ENCODE assay signal across 9 cellular contexts in the genomic region with DNA sequence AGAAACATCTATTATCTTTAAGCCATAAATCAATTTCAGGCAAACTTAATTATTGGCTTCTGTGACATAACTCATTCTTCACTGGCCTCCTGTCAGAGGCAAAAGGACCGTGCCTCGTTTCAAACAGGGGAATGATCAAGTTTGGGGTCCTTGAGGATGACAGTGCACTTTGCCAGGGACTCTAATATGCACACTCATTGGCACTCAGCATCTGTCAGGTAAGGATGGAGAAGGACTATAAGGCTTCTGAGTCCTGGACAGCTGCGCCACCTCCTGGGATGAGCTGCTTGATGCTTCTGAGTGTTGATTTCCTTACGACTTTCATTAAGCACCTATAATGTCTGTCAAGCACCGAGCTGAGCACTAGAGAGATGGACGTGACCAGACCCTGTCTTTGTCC. TPM values are rescaled to one million over a fixed set of nuclear protein-coding genes. Genes with fewer than 3 reads are reported as not detected.
DNase-seq lines count a peak whose midpoint lies in the region; ATAC-seq and TF ChIP-seq lines count a peak whose summit lies in the region.
"Had no signal": no experiment of that assay in that cellular context is flagged by ENCODE, and none has a peak within 500 bp of the region (broad histone marks: within the 10 kb centered on the region; RNA-seq: fewer than 3 reads in every experiment).

No MANE protein-coding gene starts in this region.

- TF ChIP-seq CTCF in AG09309 (IDR thresholded peaks at IDR 0.05; ENCODE audit: control insufficient read depth, insufficient read depth, low read depth, low read length, missing control alignments) (peak; percentile 23), GM06990 (IDR thresholded peaks at IDR 0.05; ENCODE audit: insufficient read depth, low read length, poor library complexity, severe bottlenecking) (peak; percentile 58), epithelial cell of proximal tubule (conservative IDR thresholded peaks at IDR 0.05; ENCODE audit: low read depth, low read length) (peak; percentile 61), sigmoid colon (IDR thresholded peaks at IDR 0.05) (no peak)

- H3K4me3 ChIP-seq in AG09309 (ENCODE audit: control insufficient read depth, low read depth, low read length) (no peak overlapping the region), GM06990 (replicated peaks; ENCODE audit: low read depth, low read length) (no peak overlapping the region), epithelial cell of proximal tubule (ENCODE audit: low read depth, low read length) (no peak overlapping the region), sigmoid colon (no peak overlapping the region), GM23248 (no peak overlapping the region)
- H3K4me3 ChIP-seq: lung had no signal

- no peaks in the 10 kb centered on the region for H3F3A ChIP-seq in GM23248 (ENCODE audit: insufficient read depth)

- TF ChIP-seq POLR2A in sigmoid colon (IDR thresholded peaks at IDR 0.05), result no peak

- H3K27ac ChIP-seq in sigmoid colon, result no peak overlapping the region
- H3K27ac ChIP-seq in GM23248, result no peak overlapping the region

- ATAC-seq in HG03521 (IDR thresholded peaks at IDR 0.05; ENCODE audit: unreplicated experiment), result no peak

- no peaks in the 10 kb centered on the region for H3K79me2 ChIP-seq in GM23248 (ENCODE audit: insufficient read depth)

- in situ Hi-C loops in GM23248 (cut with MboI), result no loop called here

- DNase-seq in AG09309 (ENCODE audit: low read depth) (no peak), GM06990 (ENCODE audit: extremely low read depth, insufficient read length) (no peak), NCI-H524 (lab: John Stamatoyannopoulos, UW) (peak; percentile 55 to 82), epithelial cell of proximal tubule (ENCODE audit: low read depth) (peak; percentile 16), sigmoid colon (no peak), GM23248 (no peak), C1 segment of cervical spinal cord (lab: John Stamatoyannopoulos, UW) (no peak)

- no peaks in the 10 kb centered on the region for H4K20me1 ChIP-seq in GM23248 (ENCODE audit: insufficient read depth)

- no peak overlapping the region for H3K9ac ChIP-seq in GM23248

- no peak for TF ChIP-seq EP300 in sigmoid colon (IDR thresholded peaks at IDR 0.05)

- 16 to 39% methylated on average over 6 of the region's 6 CpGs for WGBS in sigmoid colon, 2 donors
- 44 to 48% methylated on average over 6 of the region's 6 CpGs for whole genome bisulfite sequencing in GM23248 (ENCODE audit: low coverage in 1 of 2, low lambda C conversion rate in 2 of 2, missing lambda C conversion rate in 2 of 2), 2 experiments

- H2AFZ ChIP-seq in GM23248, result no peak overlapping the region

- H3K4me2 ChIP-seq in GM23248 (ENCODE audit: unreplicated experiment), result no peak overlapping the region

- H3K27me3 ChIP-seq in GM06990 (replicated peaks; ENCODE audit: control insufficient read depth, insufficient read depth, low read length) (no peaks in the 10 kb centered on the region), sigmoid colon (peaks cover 0 to 3% (median 0%) of the 10 kb centered on the region in 3 donors), GM23248 (replicated peaks; ENCODE audit: insufficient read depth) (peaks cover 5% of the 10 kb centered on the region; the same call in 1 of the 2 replicates)

- H3K36me3 ChIP-seq in GM06990 (ENCODE audit: control insufficient read depth, insufficient read depth, low read length) (no peaks in the 10 kb centered on the region), sigmoid colon (no peaks in the 10 kb centered on the region), GM23248 (ENCODE audit: low read depth) (no peaks in the 10 kb centered on the region)

- H3K9me3 ChIP-seq in sigmoid colon (no peaks in the 10 kb centered on the region), GM23248 (ENCODE audit: low read depth) (no peaks in the 10 kb centered on the region)

- H3K9me2 ChIP-seq in GM23248 (ENCODE audit: insufficient read depth), result no peaks in the 10 kb centered on the region

- no peaks in the 10 kb centered on the region for H3K4me1 ChIP-seq in sigmoid colon
- H3K4me1 ChIP-seq in GM23248 (ENCODE audit: insufficient read depth), result no peaks in the 10 kb centered on the region

- intact Hi-C loops in sigmoid colon (cut with DNase I), result no loop called here

RNA-seq across cellular contexts. Expression of a gene that starts 20.2 kb away (rescaled TPM):
- total RNA-seq in epithelial cell of proximal tubule (not detected in 2 replicates), sigmoid colon (not detected)
- polyA plus RNA-seq in sigmoid colon (not detected), GM23248 (2016; fragmentation: Nextera tagmentation; extraction: Ambion mirVana) (not detected in 2 replicates)
- not detected in 2 replicates for total RNA-seq in GM23248 (2014; rRNA removed; shearing (Covaris generic))
- total RNA-seq: lung had no signal
- polyA plus RNA-seq: lung had no signal

RNA-seq across cellular contexts. Expression of a gene that starts 30.5 kb away (rescaled TPM):
- total RNA-seq in epithelial cell of proximal tubule (89.7 and 91.0 TPM in 2 replicates), sigmoid colon (10 to 100 TPM; 69.0 to 83.6 (median 81.9) TPM)
- polyA plus RNA-seq in sigmoid colon (10 to 100 TPM; 60.6 to 79.8 (median 73.9) TPM), GM23248 (2016; fragmentation: Nextera tagmentation; extraction: Ambion mirVana) (93.3 and 94.2 TPM in 2 replicates)
- 82.3 and 89.2 TPM in 2 replicates for total RNA-seq in GM23248 (2014; rRNA removed; shearing (Covaris generic))

RNA-seq across cellular contexts. Expression of a gene that starts 32.0 kb away (rescaled TPM):
- total RNA-seq in epithelial cell of proximal tubule (106 and 130 TPM in 2 replicates), sigmoid colon (10 to 100 TPM; 46.8 to 66.4 (median 61.8) TPM)
- polyA plus RNA-seq in sigmoid colon (100 to 1,000 TPM in 1 of 3 donors, 10 to 100 TPM in 2; 78.7 to 149 (median 94.0) TPM), GM23248 (2016; fragmentation: Nextera tagmentation; extraction: Ambion mirVana) (88.8 and 91.0 TPM in 2 replicates)
- 96.7 and 101 TPM in 2 replicates for total RNA-seq in GM23248 (2014; rRNA removed; shearing (Covaris generic))

Comparison
In these comparisons a context has a peak if more than half of its experiments do, and no peak if none do; other contexts are left out.
1. DNase-seq: peak in NCI-H524 (2 of 2) and epithelial cell of proximal tubule (single experiment); none in AG09309 (single experiment), GM06990 (single experiment), sigmoid colon (single experiment), GM23248 (single experiment) and C1 segment of cervical spinal cord (0 of 14).
2. CTCF ChIP-seq: peak in AG09309 (single experiment), GM06990 (single experiment) and epithelial cell of proximal tubule (single experiment); none in sigmoid colon (0 of 4).